14 cellular contexts compared by ENCODE assay signal in genomic region chr1:224331326-224331725, GRCh38. TPM values are rescaled to one million over a fixed set of nuclear protein-coding genes. Genes with fewer than 3 reads are reported as not detected.
DNase-seq lines count a peak whose midpoint lies in the region; FAIRE-seq and TF ChIP-seq lines count a peak whose summit lies in the region.
"Had no signal": no experiment of that assay in that cellular context is flagged by ENCODE, and none has a peak within 500 bp of the region (broad histone marks: within the 10 kb centered on the region; RNA-seq: fewer than 3 reads in every experiment).

No MANE protein-coding gene starts in this region.

- H3K36me3 Mint-ChIP-seq in activated CD4-positive, alpha-beta T cell treated with anti-CD3 and anti-CD28 coated beads, Interleukin-2, amount 10 ng/mL, durations not matched to agents 24 days and 14 days (ENCODE audit: low read depth), result peaks cover 4% of the 10 kb centered on the region
- H3K36me3 Mint-ChIP-seq in astrocyte (ENCODE audit: low read depth, unreplicated experiment), result no peaks in the 10 kb centered on the region
- H3K36me3 Mint-ChIP-seq in neural progenitor cell, result no peaks in the 10 kb centered on the region

- no peak for FAIRE-seq in astrocyte (lab: Jason Lieb, UNC)

- no peak overlapping the region for H3K27ac Mint-ChIP-seq in activated CD4-positive, alpha-beta T cell treated with anti-CD3 and anti-CD28 coated beads, Interleukin-2, amount 10 ng/mL, durations not matched to agents 24 days and 14 days
- H3K27ac Mint-ChIP-seq in astrocyte (ENCODE audit: unreplicated experiment) (peak overlapping the region; percentile 66), neural progenitor cell (no peak overlapping the region)

- H3K4me2 ChIP-seq in Karpas-422 (ENCODE audit: low read depth, low read length, poor library complexity, severe bottlenecking), result peak overlapping the region; percentile 97
- no peak overlapping the region for H3K4me2 ChIP-seq in astrocyte (ENCODE audit: low read length)
- H3K4me2 ChIP-seq in neural progenitor cell, result no peak overlapping the region

- peaks cover 42% of the 10 kb centered on the region for H3K4me1 Mint-ChIP-seq in activated CD4-positive, alpha-beta T cell treated with anti-CD3 and anti-CD28 coated beads, Interleukin-2, amount 10 ng/mL, durations not matched to agents 24 days and 14 days
- H3K4me1 Mint-ChIP-seq in astrocyte (ENCODE audit: low read depth, unreplicated experiment) (peaks cover 11% of the 10 kb centered on the region), neural progenitor cell (peaks cover 14% of the 10 kb centered on the region)

- H3K4me3 ChIP-seq in Karpas-422 (ENCODE audit: low read length), result peak overlapping the region; percentile 90
- no peak overlapping the region for H3K4me3 ChIP-seq in astrocyte (ENCODE audit: insufficient read depth, low read depth, low read length)
- peak overlapping the region; percentile 89 for H3K4me3 ChIP-seq in neural progenitor cell

- H4K20me1 ChIP-seq in Karpas-422 (ENCODE audit: insufficient read depth, low read depth, low read length) (no peaks in the 10 kb centered on the region), astrocyte (ENCODE audit: insufficient read depth, low read length) (peaks cover 8% of the 10 kb centered on the region), neural progenitor cell (ENCODE audit: low read depth) (no peaks in the 10 kb centered on the region)

- H2AFZ ChIP-seq in Karpas-422 (ENCODE audit: low read length) (no peak overlapping the region), astrocyte (ENCODE audit: low read depth, low read length) (no peak overlapping the region), neural progenitor cell (replicated peaks) (no peak overlapping the region)

- peaks cover 10% of the 10 kb centered on the region for H3F3A ChIP-seq in neural progenitor cell (ENCODE audit: low read depth)

- peak overlapping the region; percentile 1 for H3K4me3 Mint-ChIP-seq in activated CD4-positive, alpha-beta T cell treated with anti-CD3 and anti-CD28 coated beads, Interleukin-2, amount 10 ng/mL, durations not matched to agents 24 days and 14 days
- H3K4me3 Mint-ChIP-seq in astrocyte (ENCODE audit: unreplicated experiment) (peak overlapping the region; percentile 99), neural progenitor cell (peak overlapping the region; percentile 99)

- no peaks in the 10 kb centered on the region for H3K9me3 Mint-ChIP-seq in activated CD4-positive, alpha-beta T cell treated with anti-CD3 and anti-CD28 coated beads, Interleukin-2, amount 10 ng/mL, durations not matched to agents 24 days and 14 days
- H3K9me3 Mint-ChIP-seq in astrocyte (ENCODE audit: unreplicated experiment) (no peaks in the 10 kb centered on the region), neural progenitor cell (no peaks in the 10 kb centered on the region)
- H3K9me3 Mint-ChIP-seq: IgD-negative memory B cell had no signal

- H3K9me3 ChIP-seq in Karpas-422 (ENCODE audit: low read length) (no peaks in the 10 kb centered on the region), astrocyte (ENCODE audit: insufficient read depth, low read depth, low read length) (no peaks in the 10 kb centered on the region), neural progenitor cell (ENCODE audit: low read depth) (no peaks in the 10 kb centered on the region)

- no peaks in the 10 kb centered on the region for H3K9me2 ChIP-seq in Karpas-422 (replicated peaks; ENCODE audit: insufficient read depth, low read length)

- H3K4me1 ChIP-seq in Karpas-422 (ENCODE audit: low read length) (peaks cover 45% of the 10 kb centered on the region), astrocyte (ENCODE audit: insufficient read depth, low read length) (peaks cover 15% of the 10 kb centered on the region), neural progenitor cell (peaks cover 9% of the 10 kb centered on the region)

- TF ChIP-seq CTCF in astrocyte (IDR thresholded peaks at IDR 0.05; ENCODE audit: insufficient read depth, low read depth, low read length) (no peak), neural progenitor cell (IDR thresholded peaks at IDR 0.05) (no peak)

- DNase-seq in activated CD4-positive, alpha-beta T cell treated with anti-CD3 and anti-CD28 coated beads, Interleukin-2, amount 10 ng/mL, durations not matched to agents 24 days and 14 days, result no peak
- no peak for DNase-seq in activated CD4-positive, alpha-beta T cell treated with anti-CD3 and anti-CD28 coated beads for 1 hour
- peak; percentile 53 for DNase-seq in Karpas-422
- no peak for DNase-seq in astrocyte (ENCODE audit: low read depth)
- no peak for DNase-seq in neural progenitor cell (ENCODE audit: low spot score)
- no peak for DNase-seq in GOT3 (lab: John Stamatoyannopoulos, UW)
- no peak for DNase-seq in NCI-H82 treated with DMSO at 0.1 percent for 48 hours (lab: John Stamatoyannopoulos, UW; ENCODE audit: unreplicated experiment)
- no peak for DNase-seq in NCI-H187 treated with DMSO at 0.1 percent for 48 hours (lab: John Stamatoyannopoulos, UW)
- DNase-seq: activated CD4-positive, alpha-beta T cell treated with anti-CD3 and anti-CD28 coated beads, Interleukin-2, amount 50 U/mL, for 4 hours; GDM1; NCI-H2171; SHP77 treated with DMSO at 0.1 percent for 48 hours; stimulated activated naive CD4-positive, alpha-beta T cell had no signal

- H3K27ac ChIP-seq in Karpas-422 (ENCODE audit: low read length) (0 out of 2 replicates have a peak overlapping the region, but pooled peaks have one; percentile 82), astrocyte (ENCODE audit: low read depth, low read length) (no peak overlapping the region), neural progenitor cell (no peak overlapping the region)

- H3K27me3 ChIP-seq in Karpas-422 (ENCODE audit: low read length), result no peaks in the 10 kb centered on the region
- no peaks in the 10 kb centered on the region for H3K27me3 ChIP-seq in astrocyte (ENCODE audit: insufficient read depth, low read length)
- H3K27me3 ChIP-seq in neural progenitor cell, result no peaks in the 10 kb centered on the region

- peak overlapping the region; percentile 87 for H3K9ac ChIP-seq in Karpas-422 (ENCODE audit: low read length)
- no peak overlapping the region for H3K9ac ChIP-seq in astrocyte (ENCODE audit: low read length)
- no peak overlapping the region for H3K9ac ChIP-seq in neural progenitor cell

- peaks cover 4% of the 10 kb centered on the region; the same call in 1 of the 2 replicates for H3K36me3 ChIP-seq in Karpas-422 (ENCODE audit: insufficient read depth, low read length)
- H3K36me3 ChIP-seq in astrocyte (ENCODE audit: insufficient read depth, low read length), result no peaks in the 10 kb centered on the region
- H3K36me3 ChIP-seq in neural progenitor cell, result no peaks in the 10 kb centered on the region

- intact Hi-C loops in activated CD4-positive, alpha-beta T cell treated with anti-CD3 and anti-CD28 coated beads, Interleukin-2, amount 10 ng/mL, durations not matched to agents 24 days and 14 days (cut with micrococcal nuclease), result loop anchor here (2.0 to 5.0 kb wide), 4 partner anchors 101 to 629 kb away; no protein-coding TSS in a partner anchor

- no peaks in the 10 kb centered on the region for H3K27me3 Mint-ChIP-seq in activated CD4-positive, alpha-beta T cell treated with anti-CD3 and anti-CD28 coated beads, Interleukin-2, amount 10 ng/mL, durations not matched to agents 24 days and 14 days
- H3K27me3 Mint-ChIP-seq in astrocyte (ENCODE audit: low read depth, unreplicated experiment) (no peaks in the 10 kb centered on the region), neural progenitor cell (ENCODE audit: insufficient read depth, low read depth) (no peaks in the 10 kb centered on the region)
- H3K27me3 Mint-ChIP-seq: IgD-negative memory B cell had no signal

- peaks cover 41% of the 10 kb centered on the region for H3K79me2 ChIP-seq in Karpas-422 (ENCODE audit: low read length)
- H3K79me2 ChIP-seq in astrocyte (ENCODE audit: insufficient read depth, low read length), result peaks cover 36% of the 10 kb centered on the region
- H3K79me2 ChIP-seq in neural progenitor cell (ENCODE audit: low read depth), result peaks cover 37% of the 10 kb centered on the region

RNA-seq across cellular contexts. Expression of gene NVL, which starts 1.4 kb away (rescaled TPM):
- 41.4 and 52.4 TPM in 2 replicates for total RNA-seq in activated CD4-positive, alpha-beta T cell treated with anti-CD3 and anti-CD28 coated beads, Interleukin-2, amount 10 ng/mL, durations not matched to agents 24 days and 14 days
- total RNA-seq in Karpas-422 (2014; rRNA removed; shearing (Covaris generic); ENCODE audit: low replicate concordance), result 27.1 and 32.0 TPM in 2 replicates
- total RNA-seq in astrocyte (30.6 and 36.2 TPM in 2 replicates), neural progenitor cell (ENCODE audit: low replicate concordance) (48.7 and 101 TPM in 2 replicates)

RNA-seq across cellular contexts. Expression of gene CNIH4, which starts 25.4 kb away (rescaled TPM):
- total RNA-seq in activated CD4-positive, alpha-beta T cell treated with anti-CD3 and anti-CD28 coated beads, Interleukin-2, amount 10 ng/mL, durations not matched to agents 24 days and 14 days, result 77.2 and 78.1 TPM in 2 replicates
- 23.9 and 49.1 TPM in 2 replicates for total RNA-seq in Karpas-422 (2014; rRNA removed; shearing (Covaris generic); ENCODE audit: low replicate concordance)
- total RNA-seq in astrocyte, result 65.8 and 68.0 TPM in 2 replicates
- total RNA-seq in neural progenitor cell (ENCODE audit: low replicate concordance), result 56.5 and 91.8 TPM in 2 replicates

Comparison
In these comparisons a context has a peak if more than half of its experiments do, and no peak if none do; other contexts are left out.
1. H3K4me3 Mint-ChIP-seq: peak in every context shown above with its lines; median percentile 99 in astrocyte; 99 in neural progenitor cell; 1 in activated CD4-positive, alpha-beta T cell treated with anti-CD3 and anti-CD28 coated beads, Interleukin-2, amount 10 ng/mL, durations not matched to agents 24 days and 14 days.